ENCODE assay signal across 29 cellular contexts in genomic region chr10:43666551-43666950, GRCh38.
"Had no signal": no experiment of that assay in that cellular context is flagged by ENCODE, and none has a peak within 500 bp of the region (broad histone marks: within the 10 kb centered on the region; RNA-seq: fewer than 3 reads in every experiment).

No MANE protein-coding gene starts in this region.

- H3K27ac Mint-ChIP-seq: activated B cell treated with CpG ODN at 0.5 μM for 24 hours; activated CD8-positive, alpha-beta T cell treated with anti-CD3 and anti-CD28 coated beads for 36 hours; activated naive CD8-positive, alpha-beta T cell; activated T-helper 17 cell treated with anti-CD3 and anti-CD28 coated beads, Interleukin-2, amount 50 U/mL, for 72 hours; dendritic cell treated with granulocyte-macrophage colony-stimulating factor and Interleukin-4, amounts not matched to agents 40 ng/mL and 50 ng/mL, for 4 days; endodermal cell; T-helper 17 cell; T-helper 2 cell treated with Interferon-gamma antibody and Interleukin-4, amounts not matched to agents 5 μg/mL and 100 μg/mL, for 36 hours had no signal

- FAIRE-seq: astrocyte, bronchial epithelial cell had no signal

- H3K9me3 Mint-ChIP-seq: central memory CD8-positive, alpha-beta T cell; dendritic cell treated with granulocyte-macrophage colony-stimulating factor and Interleukin-4, amounts not matched to agents 40 ng/mL and 50 ng/mL, for 4 days; T-helper 2 cell treated with Interferon-gamma antibody and Interleukin-4, amounts not matched to agents 5 μg/mL and 100 μg/mL, for 36 hours had no signal

- H3K27me3 ChIP-seq: brain microvascular endothelial cell had no signal

- H3K36me3 ChIP-seq: brain microvascular endothelial cell, gastroesophageal sphincter, WERI-Rb-1 had no signal

- H3K4me1 Mint-ChIP-seq: activated T-helper 17 cell treated with anti-CD3 and anti-CD28 coated beads, Interleukin-2, amount 50 U/mL, for 72 hours had no signal

- H3K4me3 Mint-ChIP-seq: activated B cell treated with CpG ODN at 0.5 μM for 24 hours; activated CD8-positive, alpha-beta T cell treated with anti-CD3 and anti-CD28 coated beads for 36 hours; activated naive CD8-positive, alpha-beta T cell; activated T-cell treated with anti-CD3 and anti-CD28 coated beads, Interleukin-2, amount 50 U/mL, for 4 hours; activated T-helper 17 cell treated with anti-CD3 and anti-CD28 coated beads, Interleukin-2, amount 50 U/mL, for 72 hours; central memory CD8-positive, alpha-beta T cell; dendritic cell treated with granulocyte-macrophage colony-stimulating factor and Interleukin-4, amounts not matched to agents 40 ng/mL and 50 ng/mL, for 4 days; T-helper 17 cell; T-helper 2 cell treated with Interferon-gamma antibody and Interleukin-4, amounts not matched to agents 5 μg/mL and 100 μg/mL, for 36 hours had no signal

- H3K27ac ChIP-seq: brain microvascular endothelial cell, coronary artery, dorsolateral prefrontal cortex, gastroesophageal sphincter, WERI-Rb-1 had no signal

- ATAC-seq: activated CD8-positive, alpha-beta T cell treated with anti-CD3 and anti-CD28 coated beads for 36 hours; activated T-helper 17 cell treated with anti-CD3 and anti-CD28 coated beads, Interleukin-2, amount 50 U/mL, for 72 hours; esophagus mucosa; T-helper 17 cell had no signal

- DNase-seq: activated B cell treated with CpG ODN at 0.5 μM for 24 hours; activated CD4-positive, alpha-beta T cell treated with anti-CD3 and anti-CD28 coated beads, Interleukin-2, amount 50 U/mL, for 1 hour; activated CD4-positive, alpha-beta T cell treated with anti-CD3 and anti-CD28 coated beads, Interleukin-2, amount 50 U/mL, for 48 hours; activated CD8-positive, alpha-beta memory T cell treated with anti-CD3 and anti-CD28 coated beads for 24 hours; activated CD8-positive, alpha-beta T cell treated with anti-CD3 and anti-CD28 coated beads for 36 hours; activated effector memory CD4-positive, alpha-beta T cell treated with Interleukin-2 at 50 U/mL for 16 hours; activated gamma-delta T cell treated with Interleukin-2 at 50 U/mL for 16 hours; activated naive CD4-positive, alpha-beta T cell treated with anti-CD3 and anti-CD28 coated beads, Interleukin-2, amount 50 U/mL, for 16 hours; activated naive CD4-positive, alpha-beta T cell treated with Interleukin-2 at 50 U/mL for 16 hours; activated T-cell treated with anti-CD3 and anti-CD28 coated beads, Interleukin-2, amount 50 U/mL, for 4 hours; amniotic stem cell; brain microvascular endothelial cell; dorsolateral prefrontal cortex; effector memory CD4-positive, alpha-beta T cell; T-helper 1 cell; T-helper 17 cell; T1000; WERI-Rb-1 had no signal

- H3K9me3 ChIP-seq: gastroesophageal sphincter had no signal
